ENCODE assay signal across 31 cellular contexts in the genomic region with DNA sequence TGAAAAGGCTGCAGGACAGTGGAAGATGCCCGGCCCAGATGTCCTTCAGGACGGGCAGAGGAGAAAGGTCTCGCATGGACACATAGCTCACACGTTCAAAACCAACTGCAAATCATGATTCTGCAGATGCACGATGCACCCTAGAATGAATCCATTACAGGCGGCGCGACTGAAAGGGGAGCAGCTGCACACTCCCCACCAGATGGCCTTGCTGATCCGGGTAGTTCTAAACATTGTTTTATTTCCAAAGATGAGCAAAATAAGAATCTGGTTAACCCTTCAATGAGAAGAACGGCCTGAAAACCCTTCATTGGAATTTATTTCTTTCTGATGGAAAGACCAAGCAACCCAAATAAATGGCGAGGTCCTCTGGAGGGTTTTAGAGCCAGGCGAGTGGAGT. TPM values are rescaled to one million over a fixed set of nuclear protein-coding genes. Genes with fewer than 3 reads are reported as not detected.
"Had no signal": no experiment of that assay in that cellular context is flagged by ENCODE, and none has a peak within 500 bp of the region (broad histone marks: within the 10 kb centered on the region; RNA-seq: fewer than 3 reads in every experiment).

No MANE protein-coding gene starts in this region.

- H3K4me2 ChIP-seq: SK-N-SH had no signal

- H3K27me3 ChIP-seq: ascending aorta, body of pancreas, Peyer's patch, SJCRH30 had no signal

- H3K9me3 ChIP-seq: ascending aorta, body of pancreas, Peyer's patch, SJCRH30, SK-N-SH had no signal

- H3K27ac Mint-ChIP-seq: activated CD8-positive, alpha-beta T cell treated with anti-CD3 and anti-CD28 coated beads, Interleukin-2, amount 10 ng/mL, durations not matched to agents 7 days and 5 days; activated naive CD4-positive, alpha-beta T cell treated with anti-CD3 and anti-CD28 coated beads, Interleukin-2, amount 50 U/mL, for 24 hours; activated T-cell treated with anti-CD3 and anti-CD28 coated beads, Interleukin-2, amount 50 U/mL, for 24 hours; activated T-helper 1 cell treated with anti-CD3 and anti-CD28 coated beads, Interleukin-12 subunit alpha, Interleukin-12 subunit beta, Interleukin-2, Interleukin-4 antibody, amounts not matched to agents 30 ng/mL and 10 ng/mL and 1 ng/mL, durations not matched to agents 14 hours and 24 hours and 36 hours; WTC11 had no signal

- H3K36me3 Mint-ChIP-seq: activated naive CD4-positive, alpha-beta T cell treated with anti-CD3 and anti-CD28 coated beads, Interleukin-2, amount 50 U/mL, for 24 hours; WTC11 had no signal

- H3K27ac ChIP-seq: ascending aorta, Peyer's patch, RWPE1, SJCRH30 had no signal

- H3K4me1 ChIP-seq: SJCRH30 had no signal

- H3K36me3 ChIP-seq: Peyer's patch, SJCRH30 had no signal

- ATAC-seq: activated CD8-positive, alpha-beta T cell treated with anti-CD3 and anti-CD28 coated beads, Interleukin-2, amount 10 ng/mL, durations not matched to agents 7 days and 5 days; K562; WTC11 had no signal

- H3K9me3 Mint-ChIP-seq: activated naive CD4-positive, alpha-beta T cell treated with anti-CD3 and anti-CD28 coated beads, Interleukin-2, amount 50 U/mL, for 24 hours; activated T-cell treated with anti-CD3 and anti-CD28 coated beads, Interleukin-2, amount 50 U/mL, for 24 hours; activated T-helper 1 cell treated with anti-CD3 and anti-CD28 coated beads, Interleukin-12 subunit alpha, Interleukin-12 subunit beta, Interleukin-2, Interleukin-4 antibody, amounts not matched to agents 30 ng/mL and 10 ng/mL and 1 ng/mL, durations not matched to agents 14 hours and 24 hours and 36 hours; WTC11 had no signal

- H3K27me3 Mint-ChIP-seq: activated naive CD4-positive, alpha-beta T cell treated with anti-CD3 and anti-CD28 coated beads, Interleukin-2, amount 50 U/mL, for 24 hours had no signal

- DNase-seq: activated CD4-positive, alpha-beta T cell treated with anti-CD3 and anti-CD28 coated beads for 48 hours; activated CD4-positive, alpha-beta T cell treated with anti-CD3 and anti-CD28 coated beads, Interleukin-2, amount 50 U/mL, for 4 hours; activated CD4-positive, CD25-positive, alpha-beta regulatory T cell treated with anti-CD3 and anti-CD28 coated beads, Interleukin-2, amount 50 U/mL, for 72 hours; activated CD8-positive, alpha-beta memory T cell treated with anti-CD3 and anti-CD28 coated beads, Interleukin-2, amount 50 U/mL, for 48 hours; activated CD8-positive, alpha-beta T cell treated with anti-CD3 and anti-CD28 coated beads, Interleukin-2, amount 10 ng/mL, durations not matched to agents 7 days and 5 days; activated effector memory CD4-positive, alpha-beta T cell treated with Interleukin-2 at 50 U/mL for 16 hours; activated naive CD4-positive, alpha-beta T cell; activated T-cell treated with anti-CD3 and anti-CD28 coated beads, Interleukin-2, amount 50 U/mL, for 24 hours; body of pancreas; Karpas-422; MM.1S; NCI-H1105; NCI-H1436; NCI-H187 treated with DMSO at 0.1 percent for 48 hours; NCI-H2081 treated with DMSO at 0.1 percent for 48 hours; NCI-H345; NCI-H510A; NCI-H526 treated with DMSO at 0.1 percent for 48 hours; NCI-H82; NK-92 treated with Interleukin-12 subunit alpha and Interleukin-12 subunit beta, amount 100 ng/mL, for 24 hours; Peyer's patch; Right ventricle myocardium superior; SJCRH30; SK-N-SH; SW 1271 had no signal

- H3K4me3 Mint-ChIP-seq: activated CD8-positive, alpha-beta T cell treated with anti-CD3 and anti-CD28 coated beads, Interleukin-2, amount 10 ng/mL, durations not matched to agents 7 days and 5 days; activated naive CD4-positive, alpha-beta T cell treated with anti-CD3 and anti-CD28 coated beads, Interleukin-2, amount 50 U/mL, for 24 hours; activated T-cell treated with anti-CD3 and anti-CD28 coated beads, Interleukin-2, amount 50 U/mL, for 24 hours; activated T-helper 1 cell treated with anti-CD3 and anti-CD28 coated beads, Interleukin-12 subunit alpha, Interleukin-12 subunit beta, Interleukin-2, Interleukin-4 antibody, amounts not matched to agents 30 ng/mL and 10 ng/mL and 1 ng/mL, durations not matched to agents 14 hours and 24 hours and 36 hours; WTC11 had no signal

- H3K4me3 ChIP-seq: ascending aorta, body of pancreas, K562, Peyer's patch, SJCRH30 had no signal

- H3K9me2 ChIP-seq: SK-N-SH had no signal

- H3K9ac ChIP-seq: SK-N-SH had no signal

RNA-seq across cellular contexts. Expression of a gene that starts 33.8 kb away (rescaled TPM):
- total RNA-seq: activated CD8-positive, alpha-beta T cell treated with anti-CD3 and anti-CD28 coated beads, Interleukin-2, amount 10 ng/mL, durations not matched to agents 7 days and 5 days had no signal
